27 cellular contexts compared by ENCODE assay signal in genomic region chr16:9070295-9070694, GRCh38.
"Had no signal": no experiment of that assay in that cellular context is flagged by ENCODE, and none has a peak within 500 bp of the region (broad histone marks: within the 10 kb centered on the region; RNA-seq: fewer than 3 reads in every experiment).

No MANE protein-coding gene starts in this region.

- H3K4me3 Mint-ChIP-seq: activated T-cell treated with anti-CD3 and anti-CD28 coated beads, Interleukin-2, amount 50 U/mL, for 4 hours; activated T-helper 17 cell treated with anti-CD3 and anti-CD28 coated beads, Interleukin-2, amount 50 U/mL, for 72 hours; central memory CD8-positive, alpha-beta T cell; dendritic cell treated with granulocyte-macrophage colony-stimulating factor and Interleukin-4, amounts not matched to agents 40 ng/mL and 50 ng/mL, for 4 days; natural killer cell treated with Interleukin-12 subunit alpha and Interleukin-12 subunit beta and Interleukin-15 and Interleukin-18, amount 100 ng/mL, for 72 hours; T-helper 1 cell treated with Interleukin-12 subunit alpha and Interleukin-12 subunit beta and Interleukin-4 antibody, amounts not matched to agents 30 μg/mL and 1 μg/mL, for 36 hours had no signal

- H3K36me3 ChIP-seq: esophagus squamous epithelium, heart right ventricle, transverse colon had no signal

- H3K9me3 Mint-ChIP-seq: central memory CD8-positive, alpha-beta T cell; dendritic cell treated with granulocyte-macrophage colony-stimulating factor and Interleukin-4, amounts not matched to agents 40 ng/mL and 50 ng/mL, for 4 days; natural killer cell treated with Interleukin-12 subunit alpha and Interleukin-12 subunit beta and Interleukin-15 and Interleukin-18, amount 100 ng/mL, for 72 hours had no signal

- ATAC-seq: activated naive CD4-positive, alpha-beta T cell treated with anti-CD3 and anti-CD28 coated beads, Interleukin-2, amount 50 U/mL, for 72 hours; activated T-cell treated with anti-CD3 and anti-CD28 coated beads, Interleukin-2, amount 50 U/mL, for 4 hours; activated T-helper 17 cell treated with anti-CD3 and anti-CD28 coated beads, Interleukin-2, amount 50 U/mL, for 72 hours; heart right ventricle; left cardiac atrium; left ventricle myocardium superior; mucosa of descending colon; natural killer cell treated with Interleukin-12 subunit alpha and Interleukin-12 subunit beta and Interleukin-15 and Interleukin-18, amount 100 ng/mL, for 72 hours; right cardiac atrium had no signal

- H3K27ac Mint-ChIP-seq: activated naive CD4-positive, alpha-beta T cell treated with anti-CD3 and anti-CD28 coated beads, Interleukin-2, amount 50 U/mL, for 72 hours; activated T-helper 17 cell treated with anti-CD3 and anti-CD28 coated beads, Interleukin-2, amount 50 U/mL, for 72 hours; dendritic cell treated with granulocyte-macrophage colony-stimulating factor and Interleukin-4, amounts not matched to agents 40 ng/mL and 50 ng/mL, for 4 days; T-helper 1 cell treated with Interleukin-12 subunit alpha and Interleukin-12 subunit beta and Interleukin-4 antibody, amounts not matched to agents 30 μg/mL and 1 μg/mL, for 36 hours had no signal

- H3K27me3 Mint-ChIP-seq: activated T-helper 17 cell treated with anti-CD3 and anti-CD28 coated beads, Interleukin-2, amount 50 U/mL, for 72 hours; central memory CD8-positive, alpha-beta T cell; dendritic cell treated with granulocyte-macrophage colony-stimulating factor and Interleukin-4, amounts not matched to agents 40 ng/mL and 50 ng/mL, for 4 days; natural killer cell treated with Interleukin-12 subunit alpha and Interleukin-12 subunit beta and Interleukin-15 and Interleukin-18, amount 100 ng/mL, for 72 hours had no signal

- H3K4me1 ChIP-seq: testis, transverse colon had no signal

- H3K9me3 ChIP-seq: esophagus squamous epithelium, mucosa of descending colon, testis, transverse colon had no signal

- FAIRE-seq: bronchial epithelial cell, TTC549, urothelium cell line had no signal

- H3K27me3 ChIP-seq: esophagus squamous epithelium, heart right ventricle, testis, transverse colon had no signal

- DNase-seq: activated CD4-positive, alpha-beta T cell treated with anti-CD3 and anti-CD28 coated beads for 4 hours; activated CD4-positive, alpha-beta T cell treated with anti-CD3 and anti-CD28 coated beads, Interleukin-2, amount 50 U/mL, for 48 hours; activated CD8-positive, alpha-beta memory T cell treated with anti-CD3 and anti-CD28 coated beads, Interleukin-2, amount 50 U/mL, for 48 hours; activated gamma-delta T cell treated with Interleukin-2 at 50 U/mL for 16 hours; activated T-cell treated with anti-CD3 and anti-CD28 coated beads, Interleukin-2, amount 50 U/mL, for 4 hours; esophagus squamous epithelium; foreskin melanocyte; heart right ventricle; left cardiac atrium; left ventricle myocardium superior; mucosa of descending colon; posterior cingulate gyrus; right cardiac atrium; stimulated activated naive CD4-positive, alpha-beta T cell treated with Interleukin-2 at 50 U/mL for 16 hours; T-helper 9 cell; testis; transverse colon had no signal

- H3K27ac ChIP-seq: esophagus squamous epithelium, heart right ventricle, testis, transverse colon, VCaP had no signal

- H3K4me1 Mint-ChIP-seq: central memory CD8-positive, alpha-beta T cell had no signal

- H3K4me3 ChIP-seq: esophagus squamous epithelium, heart right ventricle, mucosa of descending colon, testis, transverse colon had no signal
